ENCODE assay signal across 21 cellular contexts in the genomic region with DNA sequence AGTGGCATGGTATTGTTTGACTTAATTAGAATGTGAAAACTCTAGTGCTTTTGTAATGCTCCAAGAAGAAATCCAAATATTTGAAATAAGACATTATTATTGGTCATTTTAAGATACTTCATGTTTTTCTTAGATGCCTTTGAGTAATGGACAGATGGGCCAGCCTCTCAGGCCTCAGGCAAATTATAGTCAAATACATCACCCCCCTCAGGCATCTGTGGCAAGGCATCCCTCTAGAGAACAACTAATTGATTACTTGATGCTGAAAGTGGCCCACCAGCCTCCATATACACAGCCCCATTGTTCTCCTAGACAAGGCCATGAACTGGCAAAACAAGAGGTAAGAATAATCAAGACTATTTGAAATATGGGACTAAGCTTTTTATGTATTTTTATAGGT.
DNase-seq lines count a peak whose midpoint lies in the region; ATAC-seq lines count a peak whose summit lies in the region.
"Had no signal": no experiment of that assay in that cellular context is flagged by ENCODE, and none has a peak within 500 bp of the region (broad histone marks: within the 10 kb centered on the region; RNA-seq: fewer than 3 reads in every experiment).

No MANE protein-coding gene starts in this region.

- intact Hi-C loops in activated naive CD4-positive, alpha-beta T cell treated with anti-CD3 and anti-CD28 coated beads for 36 hours (cut with micrococcal nuclease), result no loop called here
- intact Hi-C loops in head of caudate nucleus (cut with DNase I), result no loop called here

- DNase-seq in activated naive CD4-positive, alpha-beta T cell treated with anti-CD3 and anti-CD28 coated beads for 36 hours, result no peak
- DNase-seq in NCI-H69 (lab: John Stamatoyannopoulos, UW) (peak; percentile 84), islet precursor cell (peak; percentile 58), SIG-M5 (lab: John Stamatoyannopoulos, UW) (no peak), head of caudate nucleus (no peak)
- DNase-seq: CD4-positive, alpha-beta T cell; COR-L47; DMS153; GF-D8; IMR-90; NCI-H1105; NCI-H1694; NCI-H2081 treated with DMSO at 0.1 percent for 48 hours; NCI-H2227 treated with DMSO at 0.1 percent for 48 hours; NCI-H510A; PC-9; SHP77 treated with DMSO at 0.1 percent for 48 hours had no signal

- H3K4me3 Mint-ChIP-seq in activated naive CD4-positive, alpha-beta T cell treated with anti-CD3 and anti-CD28 coated beads, Interleukin-2, amount 50 U/mL, for 24 hours, result no peak overlapping the region
- H3K4me3 Mint-ChIP-seq in activated naive CD4-positive, alpha-beta T cell treated with anti-CD3 and anti-CD28 coated beads for 36 hours, result no peak overlapping the region
- H3K4me3 Mint-ChIP-seq: CD4-positive, alpha-beta T cell had no signal

- peaks cover 17% of the 10 kb centered on the region for H3K36me3 Mint-ChIP-seq in activated naive CD4-positive, alpha-beta T cell treated with anti-CD3 and anti-CD28 coated beads, Interleukin-2, amount 50 U/mL, for 24 hours
- peaks cover 22% of the 10 kb centered on the region for H3K36me3 Mint-ChIP-seq in activated naive CD4-positive, alpha-beta T cell treated with anti-CD3 and anti-CD28 coated beads for 36 hours (ENCODE audit: low read depth)

- peak overlapping the region; percentile 46 for H3K27ac Mint-ChIP-seq in activated naive CD4-positive, alpha-beta T cell treated with anti-CD3 and anti-CD28 coated beads, Interleukin-2, amount 50 U/mL, for 24 hours
- H3K27ac Mint-ChIP-seq in activated naive CD4-positive, alpha-beta T cell treated with anti-CD3 and anti-CD28 coated beads for 36 hours, result no peak overlapping the region

- peaks cover 22% of the 10 kb centered on the region for H3K4me1 Mint-ChIP-seq in activated naive CD4-positive, alpha-beta T cell treated with anti-CD3 and anti-CD28 coated beads, Interleukin-2, amount 50 U/mL, for 24 hours
- peaks cover 8% of the 10 kb centered on the region for H3K4me1 Mint-ChIP-seq in activated naive CD4-positive, alpha-beta T cell treated with anti-CD3 and anti-CD28 coated beads for 36 hours (ENCODE audit: low read depth)

- no peaks in the 10 kb centered on the region for H3K27me3 Mint-ChIP-seq in activated naive CD4-positive, alpha-beta T cell treated with anti-CD3 and anti-CD28 coated beads, Interleukin-2, amount 50 U/mL, for 24 hours
- no peaks in the 10 kb centered on the region for H3K27me3 Mint-ChIP-seq in activated naive CD4-positive, alpha-beta T cell treated with anti-CD3 and anti-CD28 coated beads for 36 hours (ENCODE audit: low read depth)
- H3K27me3 Mint-ChIP-seq: CD4-positive, alpha-beta T cell had no signal

- no peaks in the 10 kb centered on the region for H3K9me3 Mint-ChIP-seq in activated naive CD4-positive, alpha-beta T cell treated with anti-CD3 and anti-CD28 coated beads, Interleukin-2, amount 50 U/mL, for 24 hours
- no peaks in the 10 kb centered on the region for H3K9me3 Mint-ChIP-seq in activated naive CD4-positive, alpha-beta T cell treated with anti-CD3 and anti-CD28 coated beads for 36 hours
- H3K9me3 Mint-ChIP-seq: CD4-positive, alpha-beta T cell had no signal

- CTCF ChIA-PET in activated naive CD4-positive, alpha-beta T cell treated with anti-CD3 and anti-CD28 coated beads for 36 hours (lab: Charles Lee), result interaction anchor here (0.5 kb wide), 1 partner anchor 447 kb away, joined by 5 read pairs; no protein-coding TSS in a partner anchor

- ATAC-seq in esophagus mucosa, result no peak
- ATAC-seq: A549, SK-N-SH treated with all-trans-retinoic acid at 6 μM for 48 hours had no signal

Comparison
In these comparisons a context has a peak if more than half of its experiments do, and no peak if none do; other contexts are left out.
1. DNase-seq: peak in NCI-H69 (single experiment) and islet precursor cell (single experiment); none in activated naive CD4-positive, alpha-beta T cell treated with anti-CD3 and anti-CD28 coated beads for 36 hours (single experiment), SIG-M5 (single experiment) and head of caudate nucleus (0 of 42).